Comparison of ENCODE assay signal across 12 cellular contexts in genomic region chr6:138162947-138163569, GRCh38. TPM values are rescaled to one million over a fixed set of nuclear protein-coding genes. Genes with fewer than 3 reads are reported as not detected.
DNase-seq lines count a peak whose midpoint lies in the region; ATAC-seq, FAIRE-seq and TF ChIP-seq lines count a peak whose summit lies in the region.
"Had no signal": no experiment of that assay in that cellular context is flagged by ENCODE, and none has a peak within 500 bp of the region (broad histone marks: within the 10 kb centered on the region; RNA-seq: fewer than 3 reads in every experiment).

No MANE protein-coding gene starts in this region.

- H3K27ac ChIP-seq in iPS-18a (ENCODE audit: low read length): no peak overlapping the region
- no peak overlapping the region for H3K27ac ChIP-seq in kidney (ENCODE audit: low read depth in 2 of 2, low read length in 2 of 2)
- H3K27ac ChIP-seq: tibial artery had no signal

- no peak for DNase-seq in activated T-cell treated with anti-CD3 and anti-CD28 coated beads, Interleukin-2, amount 50 U/mL, for 24 hours
- DNase-seq in activated T-cell treated with anti-CD3 and anti-CD28 coated beads for 4 hours (no peak), T-cell (no peak), kidney (no peak), mucosa of descending colon (no peak), GM19239 (ENCODE audit: insufficient read length, low spot score) (no peak)
- no peak for DNase-seq in stimulated activated naive CD8-positive, alpha-beta T cell treated with anti-CD3 and anti-CD28 coated beads, Interleukin-15, amount 100 ng/mL, for 72 hours
- DNase-seq: NCI-H2029 treated with DMSO at 0.1 percent for 48 hours, T-helper 9 cell, tibial artery had no signal

- H3K4me3 ChIP-seq in iPS-18a (ENCODE audit: low read length) (peak overlapping the region; percentile 72), kidney (ENCODE audit: low read length in 2 of 2) (peak overlapping the region in 1 of 2 donors; percentile 59), mucosa of descending colon (no peak overlapping the region)

- peaks cover 15% of the 10 kb centered on the region for H3K4me1 Mint-ChIP-seq in activated T-cell treated with anti-CD3 and anti-CD28 coated beads, Interleukin-2, amount 50 U/mL, for 24 hours (ENCODE audit: low read depth)
- H3K4me1 Mint-ChIP-seq in T-cell: peaks cover 7 to 15% (median 12%) of the 10 kb centered on the region in 3 donors
- H3K4me1 Mint-ChIP-seq in stimulated activated naive CD8-positive, alpha-beta T cell treated with anti-CD3 and anti-CD28 coated beads, Interleukin-15, amount 100 ng/mL, for 72 hours: peaks cover 15% of the 10 kb centered on the region

- H3K9ac ChIP-seq in iPS-18a (ENCODE audit: low read length): no peak overlapping the region
- H3K9ac ChIP-seq in kidney (ENCODE audit: low read length in 2 of 2): no peak overlapping the region

- peak overlapping the region; percentile 75 for H3K4me3 Mint-ChIP-seq in activated T-cell treated with anti-CD3 and anti-CD28 coated beads, Interleukin-2, amount 50 U/mL, for 24 hours
- H3K4me3 Mint-ChIP-seq in T-cell: peak overlapping the region; percentile 62 to 77 (median 70)
- peak overlapping the region; percentile 74 to 77 for H3K4me3 Mint-ChIP-seq in stimulated activated naive CD8-positive, alpha-beta T cell treated with anti-CD3 and anti-CD28 coated beads, Interleukin-15, amount 100 ng/mL, for 72 hours

- H3K27me3 Mint-ChIP-seq in activated T-cell treated with anti-CD3 and anti-CD28 coated beads, Interleukin-2, amount 50 U/mL, for 24 hours: peaks cover 69% of the 10 kb centered on the region
- peaks cover 64 to 68% of the 10 kb centered on the region in 2 donors for H3K27me3 Mint-ChIP-seq in T-cell
- peaks cover 80% of the 10 kb centered on the region for H3K27me3 Mint-ChIP-seq in stimulated activated naive CD8-positive, alpha-beta T cell treated with anti-CD3 and anti-CD28 coated beads, Interleukin-15, amount 100 ng/mL, for 72 hours

- H3K4me1 ChIP-seq in iPS-18a (ENCODE audit: control insufficient read depth, low read depth, low read length) (peaks cover 15% of the 10 kb centered on the region), kidney (ENCODE audit: control insufficient read depth in 1 of 2, insufficient read depth in 1 of 2, low read depth in 1 of 2, low read length in 2 of 2) (peaks cover 0 to 7% of the 10 kb centered on the region in 2 donors), mucosa of descending colon (ENCODE audit: low read depth) (no peaks in the 10 kb centered on the region)

- H3K9me3 ChIP-seq in iPS-18a (ENCODE audit: control insufficient read depth, low read depth, low read length): no peaks in the 10 kb centered on the region
- H3K9me3 ChIP-seq in kidney (ENCODE audit: control insufficient read depth in 1 of 2, low read length in 2 of 2): no peaks in the 10 kb centered on the region
- H3K9me3 ChIP-seq in mucosa of descending colon: no peaks in the 10 kb centered on the region
- H3K9me3 ChIP-seq: spleen, tibial artery had no signal

- FAIRE-seq in kidney (lab: Jason Lieb, UNC) (no peak), GM19239 (lab: Jason Lieb, UNC) (no peak)

- H3K36me3 ChIP-seq in iPS-18a (ENCODE audit: control insufficient read depth, low read depth, low read length) (no peaks in the 10 kb centered on the region), kidney (ENCODE audit: control insufficient read depth in 1 of 2, insufficient read depth in 2 of 2, low read length in 2 of 2) (no peaks in the 10 kb centered on the region), mucosa of descending colon (ENCODE audit: low read depth) (no peaks in the 10 kb centered on the region)
- H3K36me3 ChIP-seq: spleen, tibial artery had no signal

- H3K9me3 Mint-ChIP-seq in activated T-cell treated with anti-CD3 and anti-CD28 coated beads, Interleukin-2, amount 50 U/mL, for 24 hours: no peaks in the 10 kb centered on the region
- H3K9me3 Mint-ChIP-seq in T-cell: no peaks in the 10 kb centered on the region
- no peaks in the 10 kb centered on the region for H3K9me3 Mint-ChIP-seq in stimulated activated naive CD8-positive, alpha-beta T cell treated with anti-CD3 and anti-CD28 coated beads, Interleukin-15, amount 100 ng/mL, for 72 hours

- intact Hi-C loops in kidney (cut with DNase I): no loop called here
- intact Hi-C loops in mucosa of descending colon (cut with DNase I, micrococcal nuclease): no loop called here

- ATAC-seq in T-cell (replicated peaks in 1 of 4) (no peak), mucosa of descending colon (no peak)
- no peak for ATAC-seq in stimulated activated naive CD8-positive, alpha-beta T cell treated with anti-CD3 and anti-CD28 coated beads, Interleukin-15, amount 100 ng/mL, for 72 hours

- POLR2A ChIA-PET in T-cell (lab: Charles Lee): no interaction called here

- no peaks in the 10 kb centered on the region for H3K36me3 Mint-ChIP-seq in activated T-cell treated with anti-CD3 and anti-CD28 coated beads, Interleukin-2, amount 50 U/mL, for 24 hours (ENCODE audit: low read depth)
- no peaks in the 10 kb centered on the region for H3K36me3 Mint-ChIP-seq in T-cell

- no peak for TF ChIP-seq CTCF in kidney (IDR thresholded peaks at IDR 0.05; ENCODE audit: borderline replicate concordance, extremely low read depth, insufficient read depth)
- TF ChIP-seq CTCF in mucosa of descending colon (IDR thresholded peaks at IDR 0.05): no peak

- H3K27ac Mint-ChIP-seq in activated T-cell treated with anti-CD3 and anti-CD28 coated beads, Interleukin-2, amount 50 U/mL, for 24 hours: no peak overlapping the region
- no peak overlapping the region for H3K27ac Mint-ChIP-seq in T-cell
- no peak overlapping the region for H3K27ac Mint-ChIP-seq in stimulated activated naive CD8-positive, alpha-beta T cell treated with anti-CD3 and anti-CD28 coated beads, Interleukin-15, amount 100 ng/mL, for 72 hours

- CTCF ChIA-PET in T-cell (lab: Charles Lee): no interaction called here

- peaks cover 34% of the 10 kb centered on the region for H3K27me3 ChIP-seq in iPS-18a (ENCODE audit: control insufficient read depth, insufficient read depth, low read length)

RNA-seq across cellular contexts. Expression of gene ARFGEF3, which starts 1.3 kb away (rescaled TPM):
- total RNA-seq in T-cell (under 1 TPM in 3 of 5 donors, not detected in 2; 0.09 to 0.12 (median 0.10) TPM), kidney (7.8 TPM), mucosa of descending colon (10 to 100 TPM; 10.1 to 24.3 (median 21.1) TPM)
- polyA plus RNA-seq in kidney (ENCODE audit: insufficient read depth, low read depth, low replicate concordance): 1.2 TPM

RNA-seq across cellular contexts. Expression of gene PBOV1, which starts 55.2 kb away (rescaled TPM):
- total RNA-seq in T-cell (not detected), kidney (not detected), mucosa of descending colon (not detected)
- not detected for polyA plus RNA-seq in kidney (ENCODE audit: insufficient read depth, low read depth, low replicate concordance)
- total RNA-seq: spleen had no signal
- polyA plus RNA-seq: spleen had no signal

RNA-seq across cellular contexts. Expression of gene PERP, which starts 55.8 kb away (rescaled TPM):
- total RNA-seq in T-cell (1 to 10 TPM in 4 of 5 donors, under 1 TPM in 1; 0.80 to 6.2 (median 2.4) TPM), kidney (48.1 TPM), mucosa of descending colon (10 to 100 TPM; 47.9 to 72.9 (median 60.3) TPM)
- 24.8 TPM for polyA plus RNA-seq in kidney (ENCODE audit: insufficient read depth, low read depth, low replicate concordance)
